ENCODE assay signal across 18 cellular contexts in the genomic region with DNA sequence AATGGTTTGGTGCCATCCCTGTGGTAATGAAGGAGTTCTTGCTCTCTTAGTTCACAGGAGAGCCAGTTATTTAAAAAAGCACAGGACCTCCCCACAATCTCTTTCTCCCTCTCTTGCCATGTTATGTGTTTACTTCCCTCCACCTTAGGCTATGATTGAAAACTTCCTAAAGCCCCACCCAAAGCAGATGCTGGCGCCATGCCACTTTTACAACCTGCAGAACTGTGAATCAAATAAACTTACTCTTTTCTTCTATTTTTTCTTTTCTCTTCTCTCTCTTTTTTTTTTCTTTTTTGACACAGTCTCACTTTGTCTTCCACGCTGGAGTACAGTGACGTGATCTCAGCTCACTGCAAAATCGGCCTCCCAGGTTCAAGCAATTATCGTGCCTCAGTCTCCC.
DNase-seq lines count a peak whose midpoint lies in the region; ATAC-seq and TF ChIP-seq lines count a peak whose summit lies in the region.
"Had no signal": no experiment of that assay in that cellular context is flagged by ENCODE, and none has a peak within 500 bp of the region (broad histone marks: within the 10 kb centered on the region; RNA-seq: fewer than 3 reads in every experiment).

No MANE protein-coding gene starts in this region.

- no peaks in the 10 kb centered on the region for H3K27me3 ChIP-seq in MG63
- no peaks in the 10 kb centered on the region for H3K27me3 ChIP-seq in mesendoderm (ENCODE audit: insufficient read depth, low read length, poor library complexity)
- no peaks in the 10 kb centered on the region for H3K27me3 ChIP-seq in stomach
- H3K27me3 ChIP-seq: BLaER1 had no signal

- H3K9ac ChIP-seq in SK-N-MC (ENCODE audit: insufficient read length) (no peak overlapping the region), mesendoderm (ENCODE audit: low read length) (no peak overlapping the region)
- H3K9ac ChIP-seq: BLaER1, GM23248 had no signal

- H4K5ac ChIP-seq in mesendoderm (ENCODE audit: low read length) = no peak overlapping the region

- DNase-seq in MG63 (peak; percentile 5), SK-N-MC (ENCODE audit: low read depth, low spot score) (no peak), mesendoderm (no peak), stomach (peak; percentile 45), SIG-M5 treated with dmso at 0.1 percent for 504 hours (lab: John Stamatoyannopoulos, UW; ENCODE audit: unreplicated experiment) (no peak), GM19238 (ENCODE audit: insufficient read length, low spot score) (no peak)
- DNase-seq: CD8-positive, alpha-beta T cell; DMS79 treated with DMSO at 0.1 percent for 48 hours; GM23248; HFFc6; NCI-H1092; NCI-H146; NCI-H2081; NCI-H510A; NCI-H82 had no signal

- no peak for ATAC-seq in GM21786 (IDR thresholded peaks at IDR 0.05; ENCODE audit: unreplicated experiment)
- ATAC-seq: CD8-positive, alpha-beta T cell; Panc1 had no signal

- H3K23ac ChIP-seq in mesendoderm (ENCODE audit: low read length) = no peak overlapping the region

- no peaks in the 10 kb centered on the region for H3K4me1 ChIP-seq in mesendoderm (ENCODE audit: control insufficient read depth, low read depth, low read length)
- H3K4me1 ChIP-seq in stomach = no peaks in the 10 kb centered on the region
- H3K4me1 ChIP-seq: BLaER1 had no signal

- intact Hi-C loops in stomach (cut with DNase I; ENCODE audit: low total_unique reads) = no loop called here

- H2BK5ac ChIP-seq in mesendoderm (ENCODE audit: low read length) = no peak overlapping the region

- H3K36me3 ChIP-seq in MG63 (no peaks in the 10 kb centered on the region), SK-N-MC (ENCODE audit: insufficient read depth, low read length) (no peaks in the 10 kb centered on the region), mesendoderm (ENCODE audit: control insufficient read depth, insufficient read depth, low read length) (no peaks in the 10 kb centered on the region), stomach (no peaks in the 10 kb centered on the region)
- H3K36me3 ChIP-seq: BLaER1 had no signal

- no peak overlapping the region for H4K8ac ChIP-seq in mesendoderm (ENCODE audit: low read depth, low read length)

- TF ChIP-seq EP300 in stomach (IDR thresholded peaks at IDR 0.05) = no peak

- WGBS in mesendoderm (ENCODE audit: extremely low coverage, insufficient coverage, low lambda C conversion rate) = no CpG with 5 or more reads among the region's 5 CpGs
- 91 to 93% (median 93%) methylated on average over 5 of the region's 5 CpGs for WGBS in stomach, 5 donors

- no peaks in the 10 kb centered on the region for H3K79me1 ChIP-seq in mesendoderm (ENCODE audit: low read length)

- TF ChIP-seq CTCF in stomach (IDR thresholded peaks at IDR 0.05) = no peak

- TF ChIP-seq POLR2A in stomach (IDR thresholded peaks at IDR 0.05) = no peak

- H3K4me2 ChIP-seq in mesendoderm (ENCODE audit: low read length) = no peak overlapping the region
- H3K4me2 ChIP-seq: BLaER1 had no signal

- no peak overlapping the region for H2BK120ac ChIP-seq in mesendoderm (ENCODE audit: low read depth, low read length)

- H3K9me3 ChIP-seq in MG63 = no peaks in the 10 kb centered on the region
- H3K9me3 ChIP-seq in SK-N-MC (ENCODE audit: low read depth, low read length) = no peaks in the 10 kb centered on the region
- H3K9me3 ChIP-seq in stomach = no peaks in the 10 kb centered on the region
- H3K9me3 ChIP-seq: BLaER1 had no signal

- H2AK5ac ChIP-seq in mesendoderm (ENCODE audit: low read length) = no peak overlapping the region

- H3K4ac ChIP-seq in mesendoderm (ENCODE audit: low read depth, low read length) = no peak overlapping the region

- H2BK15ac ChIP-seq in mesendoderm (replicated peaks; ENCODE audit: low read depth) = no peak overlapping the region

- no peak overlapping the region for H3K56ac ChIP-seq in mesendoderm (ENCODE audit: low read length)

- H3K4me3 ChIP-seq in MG63 (peak overlapping the region; percentile 12), SK-N-MC (peak overlapping the region; percentile 67), mesendoderm (ENCODE audit: low read length) (no peak overlapping the region), stomach (no peak overlapping the region)
- H3K4me3 ChIP-seq: BLaER1, GM23248 had no signal

- H3K79me2 ChIP-seq in mesendoderm (ENCODE audit: control insufficient read depth, insufficient read depth, low read length) = no peaks in the 10 kb centered on the region

- H3K27ac ChIP-seq in SK-N-MC (peak overlapping the region; percentile 83; the same call in 1 of the 2 replicates), mesendoderm (ENCODE audit: low read depth, low read length) (no peak overlapping the region), stomach (no peak overlapping the region)
- H3K27ac ChIP-seq: BLaER1, GM23248 had no signal

- peak overlapping the region; percentile 42 for H3K18ac ChIP-seq in mesendoderm (ENCODE audit: low read length)

Comparison
In these comparisons a context has a peak if more than half of its experiments do, and no peak if none do; other contexts are left out.
1. DNase-seq: peak in MG63 (single experiment) and stomach (single experiment); none in SK-N-MC (single experiment), mesendoderm (single experiment), SIG-M5 treated with dmso at 0.1 percent for 504 hours (single experiment) and GM19238 (single experiment).
2. H3K4me3 ChIP-seq: peak in MG63 (single experiment) and SK-N-MC (single experiment); none in mesendoderm (single experiment) and stomach (0 of 4).